In genomic region chr1:42157667-42158066, GRCh38 we compare ENCODE assay signal across 1 cellular context.
TF ChIP-seq lines count a peak whose summit lies in the region.

No MANE protein-coding gene starts in this region.

TF ChIP-seq in Ishikawa, 13 proteins besides CTCF, POLR2A, EP300 and RAD21 (continued from another document):
- TF ChIP-seq, protein P1, sequence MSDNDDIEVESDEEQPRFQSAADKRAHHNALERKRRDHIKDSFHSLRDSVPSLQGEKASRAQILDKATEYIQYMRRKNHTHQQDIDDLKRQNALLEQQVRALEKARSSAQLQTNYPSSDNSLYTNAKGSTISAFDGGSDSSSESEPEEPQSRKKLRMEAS (IDR thresholded peaks at IDR 0.05): no peak
- TF ChIP-seq, protein P2, sequence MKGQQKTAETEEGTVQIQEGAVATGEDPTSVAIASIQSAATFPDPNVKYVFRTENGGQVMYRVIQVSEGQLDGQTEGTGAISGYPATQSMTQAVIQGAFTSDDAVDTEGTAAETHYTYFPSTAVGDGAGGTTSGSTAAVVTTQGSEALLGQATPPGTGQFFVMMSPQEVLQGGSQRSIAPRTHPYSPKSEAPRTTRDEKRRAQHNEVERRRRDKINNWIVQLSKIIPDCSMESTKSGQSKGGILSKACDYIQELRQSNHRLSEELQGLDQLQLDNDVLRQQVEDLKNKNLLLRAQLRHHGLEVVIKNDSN (IDR thresholded peaks at IDR 0.05): no peak
- TF ChIP-seq TCF12 (IDR thresholded peaks at IDR 0.05; ENCODE audit: low read depth): no peak
- no peak for TF ChIP-seq CREB1 (IDR thresholded peaks at IDR 0.05; ENCODE audit: low read depth)
- TF ChIP-seq TAF1 (IDR thresholded peaks at IDR 0.05; ENCODE audit: low read depth): no peak
